ENCODE assay signal across 25 cellular contexts in genomic region chr12:95393191-95393790, GRCh38.
"Had no signal": no experiment of that assay in that cellular context is flagged by ENCODE, and none has a peak within 500 bp of the region (broad histone marks: within the 10 kb centered on the region; RNA-seq: fewer than 3 reads in every experiment).

No MANE protein-coding gene starts in this region.

- ATAC-seq: activated CD8-positive, alpha-beta memory T cell treated with anti-CD3 and anti-CD28 coated beads, Interleukin-2, amount 10 ng/mL, durations not matched to agents 7 days and 5 days; activated CD8-positive, alpha-beta T cell treated with anti-CD3 and anti-CD28 coated beads for 36 hours; activated naive CD8-positive, alpha-beta T cell treated with anti-CD3 and anti-CD28 coated beads, Interleukin-2, amount 50 U/mL, for 24 hours; heart right ventricle; natural killer cell treated with Interleukin-12 subunit alpha and Interleukin-12 subunit beta and Interleukin-15 and Interleukin-18, amount 100 ng/mL, for 72 hours had no signal

- H3K4me3 ChIP-seq: coronary artery, heart right ventricle, left ventricle myocardium inferior, prostate gland, spleen, testis, vagina had no signal

- H3K4me1 ChIP-seq: heart right ventricle, left ventricle myocardium inferior, prostate gland, spleen, testis had no signal

- H3K4me3 Mint-ChIP-seq: activated CD4-positive, alpha-beta T cell treated with anti-CD3 and anti-CD28 coated beads, Interleukin-2, amount 10 ng/mL, durations not matched to agents 7 days and 5 days; activated CD8-positive, alpha-beta memory T cell treated with anti-CD3 and anti-CD28 coated beads, Interleukin-2, amount 10 ng/mL, durations not matched to agents 7 days and 5 days; activated CD8-positive, alpha-beta T cell treated with anti-CD3 and anti-CD28 coated beads for 36 hours; activated naive CD8-positive, alpha-beta T cell treated with anti-CD3 and anti-CD28 coated beads, Interleukin-2, amount 50 U/mL, for 24 hours; activated T-helper 1 cell treated with anti-CD3 and anti-CD28 coated beads, Interleukin-12 subunit alpha, Interleukin-12 subunit beta, Interleukin-2, Interleukin-4 antibody, amounts not matched to agents 30 ng/mL and 10 ng/mL and 1 ng/mL, durations not matched to agents 14 hours and 24 hours and 36 hours; immature natural killer cell; natural killer cell treated with Interleukin-12 subunit alpha and Interleukin-12 subunit beta and Interleukin-15 and Interleukin-18, amount 100 ng/mL, for 72 hours had no signal

- DNase-seq: activated CD4-positive, alpha-beta T cell treated with anti-CD3 and anti-CD28 coated beads, Interleukin-2, amount 10 ng/mL, durations not matched to agents 7 days and 5 days; activated CD4-positive, CD25-positive, alpha-beta regulatory T cell treated with anti-CD3 and anti-CD28 coated beads, Interleukin-2, amount 50 U/mL, for 72 hours; activated CD8-positive, alpha-beta memory T cell treated with anti-CD3 and anti-CD28 coated beads, Interleukin-2, amount 10 ng/mL, durations not matched to agents 7 days and 5 days; activated CD8-positive, alpha-beta T cell treated with anti-CD3 and anti-CD28 coated beads for 36 hours; activated gamma-delta T cell; activated naive CD4-positive, alpha-beta T cell treated with anti-CD3 and anti-CD28 coated beads, Interleukin-2, amount 50 U/mL, for 16 hours; activated naive CD8-positive, alpha-beta T cell treated with anti-CD3 and anti-CD28 coated beads, Interleukin-2, amount 50 U/mL, for 24 hours; activated T-cell treated with anti-CD3 and anti-CD28 coated beads for 4 hours; cerebellar nuclear complex; heart right ventricle; immature natural killer cell; kidney glomerular epithelial cell; left ventricle myocardium inferior; midbrain; spleen; stimulated activated CD4-positive, alpha-beta T cell treated with anti-CD3 and anti-CD28 coated beads, Interleukin-4, amount 100 ng/mL, for 1 hour; stimulated activated naive CD4-positive, alpha-beta T cell; testis; trophoblast cell had no signal

- H3K9me3 ChIP-seq: prostate gland, testis, vagina had no signal

- H3K36me3 Mint-ChIP-seq: immature natural killer cell; natural killer cell treated with Interleukin-12 subunit alpha and Interleukin-12 subunit beta and Interleukin-15 and Interleukin-18, amount 100 ng/mL, for 72 hours had no signal

- H3K27ac Mint-ChIP-seq: activated CD4-positive, alpha-beta T cell treated with anti-CD3 and anti-CD28 coated beads, Interleukin-2, amount 10 ng/mL, durations not matched to agents 7 days and 5 days; activated CD8-positive, alpha-beta memory T cell treated with anti-CD3 and anti-CD28 coated beads, Interleukin-2, amount 10 ng/mL, durations not matched to agents 7 days and 5 days; activated CD8-positive, alpha-beta T cell treated with anti-CD3 and anti-CD28 coated beads for 36 hours; activated naive CD8-positive, alpha-beta T cell treated with anti-CD3 and anti-CD28 coated beads, Interleukin-2, amount 50 U/mL, for 24 hours; activated T-helper 1 cell treated with anti-CD3 and anti-CD28 coated beads, Interleukin-12 subunit alpha, Interleukin-12 subunit beta, Interleukin-2, Interleukin-4 antibody, amounts not matched to agents 30 ng/mL and 10 ng/mL and 1 ng/mL, durations not matched to agents 14 hours and 24 hours and 36 hours; immature natural killer cell; natural killer cell treated with Interleukin-12 subunit alpha and Interleukin-12 subunit beta and Interleukin-15 and Interleukin-18, amount 100 ng/mL, for 72 hours had no signal

- H3K9me3 Mint-ChIP-seq: natural killer cell treated with Interleukin-12 subunit alpha and Interleukin-12 subunit beta and Interleukin-15 and Interleukin-18, amount 100 ng/mL, for 72 hours had no signal

- H3K27ac ChIP-seq: heart right ventricle, left ventricle myocardium inferior, prostate gland, spleen, testis, vagina, VCaP had no signal

- H3K27me3 ChIP-seq: heart right ventricle, spleen, testis, vagina had no signal

- H3K36me3 ChIP-seq: heart right ventricle, left ventricle myocardium inferior, prostate gland, spleen, vagina had no signal
